In the genomic region with DNA sequence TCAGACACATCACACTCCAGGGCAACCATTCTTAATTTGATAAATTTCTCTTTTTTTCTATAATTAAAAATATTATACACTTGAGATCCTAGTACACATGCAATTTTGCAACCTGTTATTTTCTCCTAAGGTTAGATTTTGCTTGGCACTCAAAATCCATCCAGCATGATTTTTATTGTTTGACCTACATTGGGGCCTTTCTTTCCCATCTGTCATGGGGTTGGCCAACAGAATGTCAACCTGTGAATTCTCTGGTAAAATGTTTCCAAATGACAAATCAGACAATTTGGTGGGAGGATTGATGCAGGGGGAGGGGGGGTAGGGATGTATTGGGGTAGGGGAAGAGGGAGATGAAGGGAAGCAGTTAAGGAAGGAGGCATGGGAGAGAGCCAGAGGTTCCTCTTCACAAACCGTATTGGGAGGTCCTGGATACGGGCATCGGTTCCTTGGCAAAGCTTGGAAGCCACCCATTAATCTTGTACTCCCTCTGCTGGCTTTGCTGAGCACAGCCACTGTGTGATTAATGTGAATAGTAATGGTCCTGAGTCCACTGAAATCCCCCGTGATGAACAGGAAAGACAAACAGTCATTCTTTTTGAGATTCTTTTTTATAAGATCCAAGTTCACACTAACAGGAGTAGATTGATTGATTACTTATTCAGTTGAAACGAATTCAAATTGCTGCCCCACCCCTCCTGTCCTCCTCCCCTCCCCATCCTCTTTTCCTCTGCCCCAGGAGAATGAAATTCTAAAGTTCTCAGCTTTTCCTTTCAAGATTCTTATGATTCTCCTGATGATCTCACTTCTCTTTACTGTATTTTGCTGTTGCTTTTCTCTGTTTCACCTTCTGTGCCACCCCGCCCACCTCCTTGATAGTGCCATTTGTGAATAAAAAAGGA, we compare ENCODE assay signal across 8 cellular contexts.
DNase-seq lines count a peak whose midpoint lies in the region; ATAC-seq and TF ChIP-seq lines count a peak whose summit lies in the region.

No MANE protein-coding gene starts in this region.

- H3F3A ChIP-seq in neural progenitor cell (ENCODE audit: low read depth) = peaks cover 6% of the 10 kb centered on the region

- H3K27ac ChIP-seq in neural progenitor cell = no peak overlapping the region

- no peaks in the 10 kb centered on the region for H3K4me1 Mint-ChIP-seq in neural progenitor cell

- no peak overlapping the region for H3K27ac Mint-ChIP-seq in neural progenitor cell

- peak; percentile 70 for DNase-seq in Ammon's horn (ENCODE audit: low spot score)
- peak; percentile 21 for DNase-seq in NAMALWA (ENCODE audit: low spot score)
- DNase-seq in T1000 (lab: John Stamatoyannopoulos, UW) = peak; percentile 40
- DNase-seq in fibroblast of peridontal ligament (ENCODE audit: extremely low read depth) = peak; percentile 81
- DNase-seq in neural progenitor cell (ENCODE audit: low spot score) = peak; percentile 79
- no peak for DNase-seq in mesenteric fat pad (ENCODE audit: low spot score)

- TF ChIP-seq CTCF in neural progenitor cell (IDR thresholded peaks at IDR 0.05) = peak; percentile 84

- no peaks in the 10 kb centered on the region for H3K36me3 ChIP-seq in neural progenitor cell

- no peak overlapping the region for H3K9ac ChIP-seq in neural progenitor cell

- no peaks in the 10 kb centered on the region for H3K79me2 ChIP-seq in neural progenitor cell (ENCODE audit: low read depth)

- no peaks in the 10 kb centered on the region for H3K36me3 Mint-ChIP-seq in neural progenitor cell

- no peak overlapping the region for H3K4me3 ChIP-seq in neural progenitor cell

- H4K20me1 ChIP-seq in neural progenitor cell (ENCODE audit: low read depth) = no peaks in the 10 kb centered on the region

- peak; percentile 55 for ATAC-seq in GM18861 (IDR thresholded peaks at IDR 0.05; ENCODE audit: unreplicated experiment)
- no peak for ATAC-seq in GM21447 (IDR thresholded peaks at IDR 0.05; ENCODE audit: unreplicated experiment)

- H3K9me3 ChIP-seq in neural progenitor cell (ENCODE audit: low read depth) = no peaks in the 10 kb centered on the region

- H3K4me2 ChIP-seq in neural progenitor cell = no peak overlapping the region

- peaks cover 4% of the 10 kb centered on the region for H3K27me3 Mint-ChIP-seq in neural progenitor cell (ENCODE audit: insufficient read depth, low read depth)

- H3K4me3 Mint-ChIP-seq in neural progenitor cell = no peak overlapping the region

- peaks cover 9% of the 10 kb centered on the region for H3K4me1 ChIP-seq in neural progenitor cell

- no peaks in the 10 kb centered on the region for H3K27me3 ChIP-seq in neural progenitor cell

- H2AFZ ChIP-seq in neural progenitor cell (replicated peaks) = no peak overlapping the region

- H3K9me3 Mint-ChIP-seq in neural progenitor cell = no peaks in the 10 kb centered on the region
